In genomic region chr4:107666134-107666533, GRCh38 we compare ENCODE assay signal across 10 cellular contexts. TPM values are rescaled to one million over a fixed set of nuclear protein-coding genes. Genes with fewer than 3 reads are reported as not detected.
DNase-seq lines count a peak whose midpoint lies in the region; ATAC-seq and TF ChIP-seq lines count a peak whose summit lies in the region.
"Had no signal": no experiment of that assay in that cellular context is flagged by ENCODE, and none has a peak within 500 bp of the region (broad histone marks: within the 10 kb centered on the region; RNA-seq: fewer than 3 reads in every experiment).

No MANE protein-coding gene starts in this region.

- H3K4me3 Mint-ChIP-seq in neural crest cell = no peak overlapping the region
- no peak overlapping the region for H3K4me3 Mint-ChIP-seq in CD8-positive, alpha-beta memory T cell

- ATAC-seq in mucosa of descending colon (no peak), HG02610 (IDR thresholded peaks at IDR 0.05; ENCODE audit: unreplicated experiment) (no peak)

- H3K36me3 Mint-ChIP-seq in neural crest cell (ENCODE audit: low read depth) = no peaks in the 10 kb centered on the region
- peaks cover 0 to 21% (median 9%) of the 10 kb centered on the region in 3 donors for H3K36me3 Mint-ChIP-seq in CD8-positive, alpha-beta memory T cell

- intact Hi-C loops in dorsolateral prefrontal cortex (cut with DNase I) = loop anchor here in 1 of 2 donors (10.0 kb wide), 1 partner anchor 631 kb away; the partner anchor contains the start of gene DKK2
- intact Hi-C loops in mucosa of descending colon (cut with DNase I, micrococcal nuclease) = no loop called here

- POLR2A ChIA-PET in CD8-positive, alpha-beta memory T cell (lab: Charles Lee) = no interaction called here

- TF ChIP-seq CTCF in dorsolateral prefrontal cortex (IDR thresholded peaks at IDR 0.05 in 54 of 56, conservative IDR thresholded peaks at IDR 0.05 in 2 of 56; ENCODE audit: low read depth in 1 of 56, partially characterized antibody in 56 of 56) (peak in 55 of 56 donors; percentile 18 to 73 (median 51)), neural crest cell (conservative IDR thresholded peaks at IDR 0.05) (peak; percentile 53), mucosa of descending colon (IDR thresholded peaks at IDR 0.05) (no peak)

- H3K27ac ChIP-seq in dorsolateral prefrontal cortex = peak overlapping the region in 6 of 59 donors; percentile 10 to 44 (median 20)
- no peak overlapping the region for H3K27ac ChIP-seq in CD8-positive, alpha-beta memory T cell (ENCODE audit: low read depth, low read length)

- no peak overlapping the region for H3K27ac Mint-ChIP-seq in neural crest cell (ENCODE audit: unreplicated experiment)
- no peak overlapping the region for H3K27ac Mint-ChIP-seq in CD8-positive, alpha-beta memory T cell

- no peaks in the 10 kb centered on the region for H3K27me3 Mint-ChIP-seq in neural crest cell (ENCODE audit: low read depth)
- H3K27me3 Mint-ChIP-seq in CD8-positive, alpha-beta memory T cell = no peaks in the 10 kb centered on the region

- H3K4me3 ChIP-seq in dorsolateral prefrontal cortex = no peak overlapping the region
- no peak overlapping the region for H3K4me3 ChIP-seq in mucosa of descending colon
- H3K4me3 ChIP-seq in CD8-positive, alpha-beta memory T cell (ENCODE audit: low read length) = no peak overlapping the region
- H3K4me3 ChIP-seq: skin epidermis had no signal

- no peaks in the 10 kb centered on the region for H3K36me3 ChIP-seq in mucosa of descending colon (ENCODE audit: low read depth)
- H3K36me3 ChIP-seq in CD8-positive, alpha-beta memory T cell (ENCODE audit: insufficient read depth, low read length) = no peaks in the 10 kb centered on the region

- DNase-seq in EL (peak; percentile 14), NCI-H526 treated with DMSO at 0.1 percent for 48 hours (lab: John Stamatoyannopoulos, UW) (peak; percentile 26), dorsolateral prefrontal cortex (no peak), neural crest cell (ENCODE audit: low read depth, low spot score) (no peak), mucosa of descending colon (no peak), NCI-H345 (lab: John Stamatoyannopoulos, UW) (no peak)
- DNase-seq in CD8-positive, alpha-beta memory T cell = no peak
- DNase-seq: effector CD8-positive, alpha-beta T cell had no signal

- no peaks in the 10 kb centered on the region for H3K27me3 ChIP-seq in dorsolateral prefrontal cortex
- no peaks in the 10 kb centered on the region for H3K27me3 ChIP-seq in CD8-positive, alpha-beta memory T cell (ENCODE audit: insufficient read depth, low read length, poor library complexity, severe bottlenecking)

- H3K9me3 Mint-ChIP-seq in neural crest cell = no peaks in the 10 kb centered on the region
- H3K9me3 Mint-ChIP-seq in CD8-positive, alpha-beta memory T cell = no peaks in the 10 kb centered on the region

- H3K4me1 ChIP-seq in mucosa of descending colon (ENCODE audit: low read depth) = no peaks in the 10 kb centered on the region
- no peaks in the 10 kb centered on the region for H3K4me1 ChIP-seq in CD8-positive, alpha-beta memory T cell (ENCODE audit: insufficient read depth, low read length)

- CTCF ChIA-PET in CD8-positive, alpha-beta memory T cell (lab: Charles Lee) = no interaction called here

- H3K9me3 ChIP-seq in mucosa of descending colon = no peaks in the 10 kb centered on the region
- H3K9me3 ChIP-seq in CD8-positive, alpha-beta memory T cell (ENCODE audit: low read length) = no peaks in the 10 kb centered on the region

- H3K4me1 Mint-ChIP-seq in neural crest cell = peaks cover 8% of the 10 kb centered on the region
- H3K4me1 Mint-ChIP-seq in CD8-positive, alpha-beta memory T cell = no peaks in the 10 kb centered on the region

RNA-seq across cellular contexts. Expression of gene PAPSS1, which starts 53.9 kb away (rescaled TPM):
- total RNA-seq in dorsolateral prefrontal cortex (100 to 1,000 TPM in 1 of 120 experiments, 10 to 100 TPM in 119; 39.6 to 102 (median 74.6) TPM), neural crest cell (74.7 and 78.6 TPM in 2 replicates), mucosa of descending colon (10 to 100 TPM; 20.3 to 26.8 (median 20.7) TPM)
- total RNA-seq in CD8-positive, alpha-beta memory T cell = 10 to 100 TPM; 26.6 to 27.9 TPM
- polyA plus RNA-seq in CD8-positive, alpha-beta memory T cell = 30.9 TPM

Comparison
In these comparisons a context has a peak if more than half of its experiments do, and no peak if none do; other contexts are left out.
1. DNase-seq: peak in EL (single experiment) and NCI-H526 treated with DMSO at 0.1 percent for 48 hours (single experiment); none in dorsolateral prefrontal cortex (0 of 10), neural crest cell (single experiment), mucosa of descending colon (0 of 3), CD8-positive, alpha-beta memory T cell (0 of 5) and NCI-H345 (single experiment).